Comparison of ENCODE assay signal across 34 cellular contexts in genomic region chr2:117027646-117028045, GRCh38.
"Had no signal": no experiment of that assay in that cellular context is flagged by ENCODE, and none has a peak within 500 bp of the region (broad histone marks: within the 10 kb centered on the region; RNA-seq: fewer than 3 reads in every experiment).

No MANE protein-coding gene starts in this region.

- H3K27ac ChIP-seq: KMS-11 had no signal

- H3K27me3 ChIP-seq: MG63 had no signal

- H3K9me3 ChIP-seq: MG63 had no signal

- H3K9ac ChIP-seq: KMS-11 had no signal

- H3K4me3 ChIP-seq: MG63 had no signal

- H3K4me2 ChIP-seq: KMS-11 had no signal

- H3K36me3 ChIP-seq: MG63 had no signal

- DNase-seq: Karpas-422, Kasumi-1, MG63, MM.1S, MV-4-11, NCI-H1048, NCI-H1092, NCI-H1092 treated with DMSO at 0.1 percent for 48 hours, NCI-H1105, NCI-H1105 treated with DMSO at 0.1 percent for 48 hours, NCI-H1417, NCI-H1417 treated with DMSO at 0.1 percent for 48 hours, NCI-H1436, NCI-H1436 treated with DMSO at 0.1 percent for 48 hours, NCI-H146, NCI-H1694, NCI-H1694 treated with DMSO at 0.1 percent for 48 hours, NCI-H187, NCI-H187 treated with DMSO at 0.1 percent for 48 hours, NCI-H1930, NCI-H2029, NCI-H2029 treated with DMSO at 0.1 percent for 48 hours, NCI-H2081, NCI-H2081 treated with DMSO at 0.1 percent for 48 hours, NCI-H2107, NCI-H2171, NCI-H2171 treated with DMSO at 0.1 percent for 48 hours, NCI-H2227 treated with DMSO at 0.1 percent for 48 hours, NCI-H226, NCI-H345, NCI-H446, NCI-H446 treated with DMSO at 0.1 percent for 48 hours, NCI-H510A had no signal
